ENCODE assay signal across 8 cellular contexts in the genomic region with DNA sequence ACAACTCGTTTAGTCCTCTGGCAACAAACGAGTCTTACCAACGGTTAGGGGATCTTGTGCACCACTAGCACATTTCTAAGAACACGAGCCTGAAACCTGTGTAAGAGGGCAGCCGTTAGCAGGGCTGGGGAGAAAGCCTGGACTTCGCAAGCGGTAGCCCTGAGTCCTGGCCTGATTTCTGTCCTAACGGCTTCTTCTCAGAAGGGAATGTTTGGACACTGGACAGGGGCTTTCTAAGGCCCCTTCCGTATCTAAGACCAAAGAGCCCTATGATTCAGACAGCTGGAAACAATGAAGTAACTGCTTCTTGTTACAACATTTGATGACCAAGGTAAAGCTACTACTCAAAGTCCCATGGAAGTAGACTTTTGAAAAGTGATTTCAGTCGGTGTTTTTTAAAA. TPM values are rescaled to one million over a fixed set of nuclear protein-coding genes. Genes with fewer than 3 reads are reported as not detected.
DNase-seq lines count a peak whose midpoint lies in the region; ATAC-seq, FAIRE-seq and TF ChIP-seq lines count a peak whose summit lies in the region.

No MANE protein-coding gene starts in this region.

- H2AK5ac ChIP-seq in mesendoderm (ENCODE audit: low read length), result no peak overlapping the region

- peak overlapping the region; percentile 83 for H3K56ac ChIP-seq in mesendoderm (ENCODE audit: low read length)

- BruUV-seq in GM12878 (replicated peaks; lab: Mats Ljungman, UMichigan), result no TSS peak

- FAIRE-seq in GM12878 (lab: Jason Lieb, UNC), result no peak

- no peak for TF ChIP-seq EP300 in GM12878 (IDR thresholded peaks at IDR 0.05; ENCODE audit: borderline replicate concordance in 1 of 2, control insufficient read depth in 1 of 2, low read depth in 2 of 2, low read length in 2 of 2)

- peak overlapping the region; percentile 96 for H3K4me2 ChIP-seq in BLaER1
- peak overlapping the region; percentile 70 for H3K4me2 ChIP-seq in GM12878 (ENCODE audit: control insufficient read depth, insufficient read depth)
- peak overlapping the region; percentile 86 for H3K4me2 ChIP-seq in mesendoderm (ENCODE audit: low read length)

- peaks cover 41% of the 10 kb centered on the region for H3K36me3 ChIP-seq in BLaER1
- H3K36me3 ChIP-seq in HUES64 (ENCODE audit: insufficient read depth, low read length), result peaks cover 27% of the 10 kb centered on the region
- H3K36me3 ChIP-seq in GM12878 (ENCODE audit: control insufficient read depth in 2 of 2, insufficient read depth in 2 of 2, low read length in 1 of 2), result peaks cover 2 to 25% of the 10 kb centered on the region in 2 experiments
- H3K36me3 ChIP-seq in mesendoderm (ENCODE audit: control insufficient read depth, insufficient read depth, low read length), result no peaks in the 10 kb centered on the region

- H3K4me3 ChIP-seq in BLaER1 (peak overlapping the region; percentile 89), HUES64 (ENCODE audit: low read length) (peak overlapping the region; percentile 99), GM12878 (peak overlapping the region; percentile 93), mesendoderm (ENCODE audit: low read length) (peak overlapping the region; percentile 42)

- peak overlapping the region; percentile 98 for H3K9ac ChIP-seq in BLaER1
- peak overlapping the region; percentile 100 for H3K9ac ChIP-seq in HUES64 (ENCODE audit: low read depth, low read length)
- peak overlapping the region; percentile 95 for H3K9ac ChIP-seq in GM12878 (ENCODE audit: control insufficient read depth, insufficient read depth, low read length)
- H3K9ac ChIP-seq in mesendoderm (ENCODE audit: low read length), result peak overlapping the region; percentile 100

- peaks cover 54% of the 10 kb centered on the region for H3K4me1 ChIP-seq in BLaER1
- H3K4me1 ChIP-seq in HUES64 (ENCODE audit: insufficient read depth, low read length), result peaks cover 45% of the 10 kb centered on the region
- peaks cover 16% of the 10 kb centered on the region for H3K4me1 ChIP-seq in GM12878 (ENCODE audit: control insufficient read depth, insufficient read depth, low read length)
- peaks cover 15% of the 10 kb centered on the region for H3K4me1 ChIP-seq in mesendoderm (ENCODE audit: control insufficient read depth, low read depth, low read length)

- TF ChIP-seq POLR2A in GM12878 (IDR thresholded peaks at IDR 0.05; ENCODE audit: low read depth, low read length), result peak; percentile 23; the same call in 1 of the 2 replicates

- no peak for TF ChIP-seq RAD21 in GM12878 (IDR thresholded peaks at IDR 0.05; ENCODE audit: insufficient read depth, low read depth, low read length)

- H3K4ac ChIP-seq in mesendoderm (ENCODE audit: low read depth, low read length), result no peak overlapping the region

- CTCF ChIA-PET in GM12878 (lab: Yijun Ruan, JAX), result interaction anchor here (1.4 to 2.4 kb wide), 3 partner anchors 9 to 134 kb away, joined by 3 to 6 read pairs (median 5); no protein-coding TSS in a partner anchor

- no peak overlapping the region for H3K18ac ChIP-seq in mesendoderm (ENCODE audit: low read length)

- H3K27me3 ChIP-seq in BLaER1, result no peaks in the 10 kb centered on the region
- no peaks in the 10 kb centered on the region for H3K27me3 ChIP-seq in HUES64 (ENCODE audit: insufficient read depth, low read length)
- no peaks in the 10 kb centered on the region for H3K27me3 ChIP-seq in GM12878 (replicated peaks in 1 of 2; ENCODE audit: control insufficient read depth in 2 of 2, insufficient read depth in 2 of 2, low read length in 1 of 2)
- no peaks in the 10 kb centered on the region for H3K27me3 ChIP-seq in mesendoderm (ENCODE audit: insufficient read depth, low read length, poor library complexity)

- H3K9me3 ChIP-seq in BLaER1 (no peaks in the 10 kb centered on the region), HUES64 (ENCODE audit: insufficient read depth, low read depth, low read length) (no peaks in the 10 kb centered on the region), GM12878 (replicated peaks; ENCODE audit: control insufficient read depth, insufficient read depth, low read length) (no peaks in the 10 kb centered on the region)

- no peak overlapping the region for H2BK15ac ChIP-seq in mesendoderm (replicated peaks; ENCODE audit: low read depth)

- H2BK120ac ChIP-seq in mesendoderm (ENCODE audit: low read depth, low read length), result no peak overlapping the region

- no peak overlapping the region for H4K5ac ChIP-seq in mesendoderm (ENCODE audit: low read length)

- no peak overlapping the region for H2BK5ac ChIP-seq in mesendoderm (ENCODE audit: low read length)

- ATAC-seq in GM12878 (no peak), HG03378 (IDR thresholded peaks at IDR 0.05; ENCODE audit: unreplicated experiment) (no peak)

- no peak overlapping the region for H3K23ac ChIP-seq in mesendoderm (ENCODE audit: low read length)

- no peak for DNase-seq in GM12878 (ENCODE audit: low read depth, low spot score)
- peak; percentile 22 for DNase-seq in mesendoderm
- no peak for DNase-seq in NCI-H1092 (lab: John Stamatoyannopoulos, UW)
- DNase-seq in NCI-H1436 treated with DMSO at 0.1 percent for 48 hours (lab: John Stamatoyannopoulos, UW), result no peak
- no peak for DNase-seq in GM19240 (ENCODE audit: insufficient read length, low spot score)

- peaks cover 67% of the 10 kb centered on the region for H4K20me1 ChIP-seq in BLaER1
- peaks cover 12% of the 10 kb centered on the region for H4K20me1 ChIP-seq in GM12878 (ENCODE audit: control insufficient read depth, insufficient read depth)

- TF ChIP-seq CTCF in GM12878 (IDR thresholded peaks at IDR 0.05 in 2 of 3, conservative IDR thresholded peaks at IDR 0.05 in 1 of 3; ENCODE audit: control insufficient read depth in 2 of 3, extremely low read depth in 1 of 3, insufficient read depth in 1 of 3, low read depth in 3 of 3, low read length in 3 of 3), result no peak

- no peaks in the 10 kb centered on the region for H3K79me1 ChIP-seq in mesendoderm (ENCODE audit: low read length)

- intact Hi-C loops in GM12878 (cut with micrococcal nuclease; ENCODE audit: unreplicated experiment), result loop anchor here (5.0 to 10.0 kb wide), 3 partner anchors 295 to 468 kb away; partner anchors contain the start of gene NAXD

- SMC1A ChIA-PET in GM12878 (lab: Charles Lee; ENCODE audit: uncharacterized antibody, unreplicated experiment), result interaction anchor here (1.0 to 4.3 kb wide), 4 partner anchors 9 to 245 kb away, joined by 3 to 28 read pairs (median 4); no protein-coding TSS in a partner anchor

- 18% methylated on average over 9 of the region's 10 CpGs for WGBS in HUES64
- WGBS in GM12878 (ENCODE audit: insufficient coverage, insufficient replicate concordance, low lambda C conversion rate, missing lambda C conversion rate), result 27% methylated on average over 10 of the region's 10 CpGs
- no CpG with 5 or more reads among the region's 10 CpGs for WGBS in mesendoderm (ENCODE audit: extremely low coverage, insufficient coverage, low lambda C conversion rate)

- peaks cover 80% of the 10 kb centered on the region for H3K79me2 ChIP-seq in GM12878 (ENCODE audit: control insufficient read depth, insufficient read depth, low read length)
- H3K79me2 ChIP-seq in mesendoderm (ENCODE audit: control insufficient read depth, insufficient read depth, low read length), result peaks cover 66% of the 10 kb centered on the region

- in situ Hi-C loops in GM12878 (cut with MboI), result no loop called here

- no peak overlapping the region for H2AFZ ChIP-seq in GM12878 (ENCODE audit: control insufficient read depth, low read depth, low read length)

- RAD21 ChIA-PET in GM12878 (lab: Charles Lee; ENCODE audit: unreplicated experiment), result interaction anchor here (1.7 to 3.5 kb wide), 2 partner anchors 11 to 155 kb away, joined by 9 to 17 read pairs; no protein-coding TSS in a partner anchor

- H4K8ac ChIP-seq in mesendoderm (ENCODE audit: low read depth, low read length), result no peak overlapping the region

- H3K27ac ChIP-seq in BLaER1 (peak overlapping the region; percentile 99), HUES64 (ENCODE audit: low read depth, low read length) (peak overlapping the region; percentile 21), GM12878 (ENCODE audit: control insufficient read depth, insufficient read depth) (peak overlapping the region; percentile 78), mesendoderm (ENCODE audit: low read depth, low read length) (no peak overlapping the region)

- POLR2A ChIA-PET in GM12878 (lab: Charles Lee), result interaction anchor here (0.7 to 2.6 kb wide), 4 partner anchors 8 to 201 kb away, joined by 3 to 8 read pairs (median 3); no protein-coding TSS in a partner anchor

TF ChIP-seq in GM12878, 131 proteins besides CTCF, POLR2A, EP300 and RAD21 (continues in another document):
- TF ChIP-seq, protein P1, sequence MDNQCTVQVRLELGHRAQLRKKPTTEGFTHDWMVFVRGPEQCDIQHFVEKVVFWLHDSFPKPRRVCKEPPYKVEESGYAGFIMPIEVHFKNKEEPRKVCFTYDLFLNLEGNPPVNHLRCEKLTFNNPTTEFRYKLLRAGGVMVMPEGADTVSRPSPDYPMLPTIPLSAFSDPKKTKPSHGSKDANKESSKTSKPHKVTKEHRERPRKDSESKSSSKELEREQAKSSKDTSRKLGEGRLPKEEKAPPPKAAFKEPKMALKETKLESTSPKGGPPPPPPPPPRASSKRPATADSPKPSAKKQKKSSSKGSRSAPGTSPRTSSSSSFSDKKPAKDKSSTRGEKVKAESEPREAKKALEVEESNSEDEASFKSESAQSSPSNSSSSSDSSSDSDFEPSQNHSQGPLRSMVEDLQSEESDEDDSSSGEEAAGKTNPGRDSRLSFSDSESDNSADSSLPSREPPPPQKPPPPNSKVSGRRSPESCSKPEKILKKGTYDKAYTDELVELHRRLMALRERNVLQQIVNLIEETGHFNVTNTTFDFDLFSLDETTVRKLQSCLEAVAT (IDR thresholded peaks at IDR 0.05), result 0 out of 2 replicates have a peak, but pooled peaks have one; percentile 5

RNA-seq across cellular contexts. Expression of gene ANKRD10, which starts 2.2 kb away (rescaled TPM):
- 74.1 TPM for polyA plus RNA-seq in HUES64 (2013, experiment 1 of 2)
- polyA plus RNA-seq in HUES64 (2013, experiment 2 of 2), result 95.0 TPM
- 583 and 599 TPM in 2 replicates for total RNA-seq in GM12878 (2013; cell fraction: nucleolus; rRNA removed)
- 121 and 123 TPM in 2 replicates for total RNA-seq in GM12878 (2014; rRNA removed)
- 99.9 and 134 TPM in 2 replicates for total RNA-seq in GM12878 (2014; rRNA removed; fragmentation: Illumina TruSeq; extraction: Trizol)
- total RNA-seq in GM12878 (2021), result 82.4 and 99.4 TPM in 2 replicates
- polyA plus RNA-seq in GM12878 (2011; ENCODE audit: low read depth), result 83.0 TPM
- 199 and 280 TPM in 2 replicates for polyA plus RNA-seq in GM12878 (2011; rRNA removed)
- 62.8 and 75.6 TPM in 2 replicates for polyA plus RNA-seq in GM12878 (2011; cell fraction: cytosol; rRNA removed)
- polyA plus RNA-seq in GM12878 (2011; cell fraction: nucleus; rRNA removed), result 410 and 447 TPM in 2 replicates
- polyA plus RNA-seq in GM12878 (2012), result 87.9 and 91.2 TPM in 2 replicates
- polyA plus RNA-seq in GM12878 (2014; fragmentation: Illumina TruSeq; extraction: Trizol), result 54.8 and 70.4 TPM in 2 replicates
- 10 to 100 TPM; 47.1 to 62.3 TPM for polyA plus RNA-seq in GM12878 (2014; fragmentation: Nextera tagmentation; extraction: Ambion mirVana)
- 90.2 and 90.8 TPM in 2 replicates for polyA plus RNA-seq in GM12878 (2014; rRNA removed)
- 100 to 1,000 TPM in 1 of 2 experiments, 10 to 100 TPM in 1; 95.1 to 101 TPM for polyA plus RNA-seq in GM12878 (2016; fragmentation: Nextera tagmentation; extraction: Ambion mirVana)
- 107 and 137 TPM in 2 replicates for polyA minus RNA-seq in GM12878 (2011; rRNA and poly(A)+ RNA removed)
- polyA minus RNA-seq in GM12878 (2011; cell fraction: cytosol; rRNA and poly(A)+ RNA removed), result 87.7 and 99.2 TPM in 2 replicates
- polyA minus RNA-seq in GM12878 (2011; cell fraction: nucleus; rRNA and poly(A)+ RNA removed), result 344 and 435 TPM in 2 replicates
- polyA plus RNA-seq in mesendoderm (2013, experiment 1 of 2), result 49.3 TPM
- polyA plus RNA-seq in mesendoderm (2013, experiment 2 of 2), result 49.3 TPM

Comparison
In these comparisons a context has a peak if more than half of its experiments do, and no peak if none do; other contexts are left out.
1. H3K4me3 ChIP-seq: peak in every context shown above with its lines; median percentile 99 in HUES64; 93 in GM12878; 89 in BLaER1; 42 in mesendoderm.